8 cellular contexts compared by ENCODE assay signal in genomic region chr17:6666077-6666521, GRCh38. TPM values are rescaled to one million over a fixed set of nuclear protein-coding genes. Genes with fewer than 3 reads are reported as not detected.
A peak's percentile ranks its signal among the peaks of the same experiment; 100 is the strongest.
DNase-seq lines count a peak whose midpoint lies in the region; ATAC-seq, FAIRE-seq and TF ChIP-seq lines count a peak whose summit lies in the region.

No MANE protein-coding gene starts in this region.

- no peak overlapping the region for H3K4me2 ChIP-seq in endothelial cell of umbilical vein (ENCODE audit: insufficient read depth, low read length)

- TF ChIP-seq EP300 in stomach (IDR thresholded peaks at IDR 0.05), result no peak

- TF ChIP-seq CTCF in AG09309 (IDR thresholded peaks at IDR 0.05; ENCODE audit: control insufficient read depth, insufficient read depth, low read depth, low read length, missing control alignments), result peak; percentile 95
- TF ChIP-seq CTCF in endothelial cell of umbilical vein (IDR thresholded peaks at IDR 0.05; ENCODE audit: extremely low read depth in 1 of 2, insufficient read depth in 1 of 2, low read depth in 1 of 2, low read length in 2 of 2), result peak; percentile 85 to 86
- TF ChIP-seq CTCF in stomach (IDR thresholded peaks at IDR 0.05), result peak in 5 of 7 experiments; percentile 82 to 88 (median 82)

- H3K9ac ChIP-seq in endothelial cell of umbilical vein (replicated peaks; ENCODE audit: extremely low read depth, insufficient read depth, low read length), result no peak overlapping the region

- TF ChIP-seq POLR2A in GM12892 (IDR thresholded peaks at IDR 0.05; ENCODE audit: low read depth, low read length) (no peak), endothelial cell of umbilical vein (IDR thresholded peaks at IDR 0.05; ENCODE audit: low read depth, low read length) (no peak), stomach (IDR thresholded peaks at IDR 0.05) (no peak)

- H3K79me2 ChIP-seq in endothelial cell of umbilical vein (ENCODE audit: control insufficient read depth, insufficient read depth, low read length), result no peaks in the 10 kb centered on the region

- FAIRE-seq in GM12892 (lab: Jason Lieb, UNC) (peak; percentile 95), endothelial cell of umbilical vein (lab: Jason Lieb, UNC) (peak; percentile 89)

- H3K4me3 ChIP-seq in AG09309 (ENCODE audit: control insufficient read depth, low read depth, low read length), result no peak overlapping the region
- H3K4me3 ChIP-seq in endothelial cell of umbilical vein (replicated peaks in 1 of 3; ENCODE audit: insufficient read depth in 1 of 3, low read depth in 1 of 3, low read length in 3 of 3), result no peak overlapping the region
- H3K4me3 ChIP-seq in stomach, result no peak overlapping the region

- H3K4me1 ChIP-seq in endothelial cell of umbilical vein (ENCODE audit: control insufficient read depth, extremely low read depth, insufficient read depth, low read length) (no peaks in the 10 kb centered on the region), stomach (peaks cover 0 to 7% (median 1%) of the 10 kb centered on the region in 4 donors)

- 11 to 18% (median 16%) methylated on average over 9 of the region's 9 CpGs for WGBS in stomach, 5 donors

- H3K27me3 ChIP-seq in endothelial cell of umbilical vein (ENCODE audit: control insufficient read depth in 2 of 2, insufficient read depth in 2 of 2, low read length in 2 of 2), result peaks cover 7 to 11% of the 10 kb centered on the region in 2 experiments
- peaks cover 0 to 33% (median 0%) of the 10 kb centered on the region in 3 donors for H3K27me3 ChIP-seq in stomach

- intact Hi-C loops in endothelial cell of umbilical vein (cut with micrococcal nuclease) (loop anchor here (1.0 to 5.0 kb wide), 6 partner anchors 36 to 338 kb away; no protein-coding TSS in a partner anchor), stomach (cut with DNase I; ENCODE audit: low total_unique reads) (loop anchor here (10.0 kb wide), 2 partner anchors 179 to 339 kb away; no protein-coding TSS in a partner anchor)

- H4K20me1 ChIP-seq in endothelial cell of umbilical vein (replicated peaks; ENCODE audit: control insufficient read depth, extremely low read depth, insufficient read depth, low read length), result no peaks in the 10 kb centered on the region

- H3K36me3 ChIP-seq in endothelial cell of umbilical vein (ENCODE audit: control insufficient read depth in 2 of 2, extremely low read depth in 1 of 2, insufficient read depth in 2 of 2, low read length in 2 of 2) (no peaks in the 10 kb centered on the region), stomach (no peaks in the 10 kb centered on the region)

- no TSS peak for BruUV-seq in endothelial cell of umbilical vein (replicated peaks; lab: Mats Ljungman, UMichigan)

- dilution Hi-C loops in endothelial cell of umbilical vein (cut with MboI; ENCODE audit: extremely low pct_ligation_motif_present, low sequenced_read_pairs), result no loop called here

- ATAC-seq in HG02798 (IDR thresholded peaks at IDR 0.05; ENCODE audit: poor library complexity, unreplicated experiment), result no peak

- H3K27ac ChIP-seq in endothelial cell of umbilical vein (ENCODE audit: insufficient read depth, low read depth, low read length) (no peak overlapping the region), stomach (no peak overlapping the region)

- H3K9me3 ChIP-seq in endothelial cell of umbilical vein (replicated peaks; ENCODE audit: control insufficient read depth, insufficient read depth, low read length) (no peaks in the 10 kb centered on the region), stomach (no peaks in the 10 kb centered on the region)

- CTCF ChIA-PET in endothelial cell of umbilical vein (lab: Charles Lee), result interaction anchor here (0.6 to 5.3 kb wide), 28 partner anchors 8 to 511 kb away, joined by 3 to 61 read pairs (median 4); partner anchors contain the start of genes C17orf100, MED31 and SLC13A5

- DNase-seq in AG09309 (ENCODE audit: low read depth) (peak; percentile 56), GM12892 (ENCODE audit: insufficient read length) (peak; percentile 58), NCI-H2227 (lab: John Stamatoyannopoulos, UW; ENCODE audit: unreplicated experiment) (peak; percentile 65), endothelial cell of umbilical vein (ENCODE audit: low read depth, low spot score) (peak; percentile 82), medulla oblongata (ENCODE audit: extremely low spot score) (peak; percentile 90), stomach (peak; percentile 76)
- DNase-seq in activated CD4-positive, alpha-beta T cell treated with anti-CD3 and anti-CD28 coated beads for 48 hours, result peak; percentile 65

- no peak overlapping the region for H2AFZ ChIP-seq in endothelial cell of umbilical vein (ENCODE audit: low read depth, low read length)

- H3K9me1 ChIP-seq in endothelial cell of umbilical vein (replicated peaks; ENCODE audit: control insufficient read depth, extremely low read depth, insufficient read depth, low read length), result no peaks in the 10 kb centered on the region

- POLR2A ChIA-PET in endothelial cell of umbilical vein (lab: Charles Lee), result no interaction called here

TF ChIP-seq in endothelial cell of umbilical vein, 7 proteins besides CTCF, POLR2A, EP300 and RAD21 (continues in another document):
- TF ChIP-seq JUN (IDR thresholded peaks at IDR 0.05; ENCODE audit: borderline replicate concordance, insufficient read depth, insufficient read length, low read depth) (no peak), GATA2 (IDR thresholded peaks at IDR 0.05; ENCODE audit: insufficient read depth, insufficient read length, low read depth, low read length) (no peak), EZH2 (IDR thresholded peaks at IDR 0.05; ENCODE audit: borderline replicate concordance, low read depth, low read length, severe bottlenecking) (no peak)

RNA-seq across cellular contexts. Expression of gene C17orf100, which starts 14.5 kb away (rescaled TPM):
- polyA plus RNA-seq in GM12892 (2012; ENCODE audit: missing spikeins), result 2.2 TPM
- total RNA-seq in endothelial cell of umbilical vein (1.4 and 1.6 TPM in 2 replicates), stomach (10 to 100 TPM in 1 of 5 donors, 1 to 10 TPM in 1, under 1 TPM in 1, not detected in 2; 0.55 to 14.2 (median 1.9) TPM)
- polyA plus RNA-seq in endothelial cell of umbilical vein (0.99 and 1.6 TPM in 2 replicates), stomach (1 to 10 TPM; 1.7 to 3.3 (median 1.7) TPM)
- polyA plus RNA-seq in endothelial cell of umbilical vein (2011; cell fraction: cytosol; rRNA removed), result 0.68 and 1.3 TPM in 2 replicates
- polyA plus RNA-seq in endothelial cell of umbilical vein (2011; cell fraction: nucleus; rRNA removed), result 0.74 and 0.88 TPM in 2 replicates
- polyA plus RNA-seq in endothelial cell of umbilical vein (2012), result 0.98 and 1.8 TPM in 2 replicates
- 0.49 and 0.80 TPM in 2 replicates for polyA minus RNA-seq in endothelial cell of umbilical vein
- polyA minus RNA-seq in endothelial cell of umbilical vein (2011; cell fraction: cytosol; rRNA and poly(A)+ RNA removed), result not detected
- polyA minus RNA-seq in endothelial cell of umbilical vein (2011; cell fraction: nucleus; rRNA and poly(A)+ RNA removed), result 0.58 and 1.0 TPM in 2 replicates

RNA-seq across cellular contexts. Expression of gene MED31, which starts 14.7 kb away (rescaled TPM):
- polyA plus RNA-seq in GM12892 (2012; ENCODE audit: missing spikeins), result 26.9 TPM
- total RNA-seq in endothelial cell of umbilical vein, result 28.0 and 29.4 TPM in 2 replicates
- 13.7 and 15.5 TPM in 2 replicates for polyA plus RNA-seq in endothelial cell of umbilical vein
- polyA plus RNA-seq in endothelial cell of umbilical vein (2011; cell fraction: cytosol; rRNA removed), result 20.9 and 22.3 TPM in 2 replicates
- polyA plus RNA-seq in endothelial cell of umbilical vein (2011; cell fraction: nucleus; rRNA removed), result 11.6 and 12.5 TPM in 2 replicates
- 19.4 and 26.0 TPM in 2 replicates for polyA plus RNA-seq in endothelial cell of umbilical vein (2012)
- polyA minus RNA-seq in endothelial cell of umbilical vein, result 6.0 and 9.9 TPM in 2 replicates
- 5.8 TPM for polyA minus RNA-seq in endothelial cell of umbilical vein (2011; cell fraction: cytosol; rRNA and poly(A)+ RNA removed)
- polyA minus RNA-seq in endothelial cell of umbilical vein (2011; cell fraction: nucleus; rRNA and poly(A)+ RNA removed), result 16.3 and 24.4 TPM in 2 replicates
- total RNA-seq in stomach, result 10 to 100 TPM in 2 of 5 donors, 1 to 10 TPM in 2, not detected in 1; 1.4 to 14.0 (median 8.1) TPM
- 10 to 100 TPM; 12.5 to 28.4 (median 16.4) TPM for polyA plus RNA-seq in stomach

RNA-seq across cellular contexts. Expression of gene TXNDC17, which starts 25.2 kb away (rescaled TPM):
- polyA plus RNA-seq in GM12892 (2012; ENCODE audit: missing spikeins), result 208 TPM
- total RNA-seq in endothelial cell of umbilical vein, result 101 and 103 TPM in 2 replicates
- polyA plus RNA-seq in endothelial cell of umbilical vein, result 220 and 297 TPM in 2 replicates
- 376 and 452 TPM in 2 replicates for polyA plus RNA-seq in endothelial cell of umbilical vein (2011; cell fraction: cytosol; rRNA removed)
- polyA plus RNA-seq in endothelial cell of umbilical vein (2011; cell fraction: nucleus; rRNA removed), result 95.2 and 117 TPM in 2 replicates
- 251 and 331 TPM in 2 replicates for polyA plus RNA-seq in endothelial cell of umbilical vein (2012)
- 27.2 and 46.9 TPM in 2 replicates for polyA minus RNA-seq in endothelial cell of umbilical vein
- polyA minus RNA-seq in endothelial cell of umbilical vein (2011; cell fraction: cytosol; rRNA and poly(A)+ RNA removed), result 57.1 TPM
- 7.5 and 13.0 TPM in 2 replicates for polyA minus RNA-seq in endothelial cell of umbilical vein (2011; cell fraction: nucleus; rRNA and poly(A)+ RNA removed)
- 100 to 1,000 TPM in 2 of 5 donors, 10 to 100 TPM in 2, not detected in 1; 28.7 to 169 (median 124) TPM for total RNA-seq in stomach
- 100 to 1,000 TPM; 250 to 375 (median 326) TPM for polyA plus RNA-seq in stomach

RNA-seq across cellular contexts. Expression of gene KIAA0753, which starts 25.6 kb away (rescaled TPM):
- polyA plus RNA-seq in GM12892 (2012; ENCODE audit: missing spikeins), result 9.4 TPM
- total RNA-seq in endothelial cell of umbilical vein (20.1 and 23.9 TPM in 2 replicates), stomach (100 to 1,000 TPM in 1 of 5 donors, 10 to 100 TPM in 4; 15.4 to 138 (median 35.4) TPM)
- polyA plus RNA-seq in endothelial cell of umbilical vein (3.7 and 5.3 TPM in 2 replicates), stomach (1 to 10 TPM; 3.8 to 7.1 (median 4.9) TPM)
- 5.6 and 6.3 TPM in 2 replicates for polyA plus RNA-seq in endothelial cell of umbilical vein (2011; cell fraction: cytosol; rRNA removed)
- 36.4 and 36.7 TPM in 2 replicates for polyA plus RNA-seq in endothelial cell of umbilical vein (2011; cell fraction: nucleus; rRNA removed)
- 15.5 and 16.5 TPM in 2 replicates for polyA plus RNA-seq in endothelial cell of umbilical vein (2012)
- polyA minus RNA-seq in endothelial cell of umbilical vein, result 8.6 and 14.6 TPM in 2 replicates
- polyA minus RNA-seq in endothelial cell of umbilical vein (2011; cell fraction: cytosol; rRNA and poly(A)+ RNA removed), result 6.1 TPM
- 16.4 and 31.4 TPM in 2 replicates for polyA minus RNA-seq in endothelial cell of umbilical vein (2011; cell fraction: nucleus; rRNA and poly(A)+ RNA removed)

RNA-seq across cellular contexts. Expression of gene SLC13A5, which starts 47.1 kb away (rescaled TPM):
- polyA plus RNA-seq in GM12892 (2012; ENCODE audit: missing spikeins), result 0.36 TPM
- not detected in 2 replicates for total RNA-seq in endothelial cell of umbilical vein
- polyA plus RNA-seq in endothelial cell of umbilical vein, result 0.03 TPM in 2 replicates
- not detected in 2 replicates for polyA plus RNA-seq in endothelial cell of umbilical vein (2011; cell fraction: cytosol; rRNA removed)
- not detected in 2 replicates for polyA plus RNA-seq in endothelial cell of umbilical vein (2011; cell fraction: nucleus; rRNA removed)
- polyA plus RNA-seq in endothelial cell of umbilical vein (2012), result not detected in 2 replicates
- 0.15 TPM in 1 of 2 replicates, not detected in the other for polyA minus RNA-seq in endothelial cell of umbilical vein
- polyA minus RNA-seq in endothelial cell of umbilical vein (2011; cell fraction: cytosol; rRNA and poly(A)+ RNA removed), result not detected
- polyA minus RNA-seq in endothelial cell of umbilical vein (2011; cell fraction: nucleus; rRNA and poly(A)+ RNA removed), result not detected in 2 replicates
- total RNA-seq in stomach, result not detected
- 1 to 10 TPM in 1 of 3 donors, not detected in 2; 3.1 TPM for polyA plus RNA-seq in stomach
